In genomic region chr6:34985236-34985635, GRCh38 we compare ENCODE assay signal across 22 cellular contexts.
"Had no signal": no experiment of that assay in that cellular context is flagged by ENCODE, and none has a peak within 500 bp of the region (broad histone marks: within the 10 kb centered on the region; RNA-seq: fewer than 3 reads in every experiment).

No MANE protein-coding gene starts in this region.

- ATAC-seq: activated CD8-positive, alpha-beta T cell treated with anti-CD3 and anti-CD28 coated beads for 36 hours; body of pancreas; Panc1 had no signal

- H3K27ac ChIP-seq: body of pancreas, breast epithelium, SJCRH30, SK-N-MC had no signal

- DNase-seq: activated CD4-positive, alpha-beta T cell treated with anti-CD3 and anti-CD28 coated beads, Interleukin-2, amount 10 ng/mL, durations not matched to agents 24 days and 14 days; activated CD4-positive, alpha-beta T cell treated with anti-CD3 and anti-CD28 coated beads, Interleukin-2, amount 50 U/mL, for 4 hours; activated CD8-positive, alpha-beta T cell treated with anti-CD3 and anti-CD28 coated beads for 36 hours; activated gamma-delta T cell; activated naive CD4-positive, alpha-beta T cell treated with Interleukin-2 at 50 U/mL for 16 hours; activated naive CD8-positive, alpha-beta T cell treated with anti-CD3 and anti-CD28 coated beads, Interleukin-2, amount 10 ng/mL, durations not matched to agents 7 days and 5 days; activated T-cell treated with anti-CD3 and anti-CD28 coated beads, Interleukin-2, amount 50 U/mL, for 1 hour; activated T-cell treated with anti-CD3 and anti-CD28 coated beads, Interleukin-2, amount 50 U/mL, for 72 hours; amygdala; body of pancreas; Kasumi-1; NCI-H1105; NCI-H1417 treated with DMSO at 0.1 percent for 48 hours; NCI-H1930; NCI-H2081 treated with DMSO at 0.1 percent for 48 hours; NCI-H226; NCI-H524 treated with DMSO at 0.1 percent for 48 hours; SHP77; SJCRH30 had no signal

- H3K9me3 ChIP-seq: body of pancreas, breast epithelium, SJCRH30 had no signal

- H3K4me1 ChIP-seq: body of pancreas, breast epithelium had no signal

- H3K27me3 ChIP-seq: body of pancreas, breast epithelium, SJCRH30 had no signal

- H3K4me3 ChIP-seq: body of pancreas, breast epithelium, SJCRH30, SK-N-MC had no signal
